8 cellular contexts compared by ENCODE assay signal in the genomic region with DNA sequence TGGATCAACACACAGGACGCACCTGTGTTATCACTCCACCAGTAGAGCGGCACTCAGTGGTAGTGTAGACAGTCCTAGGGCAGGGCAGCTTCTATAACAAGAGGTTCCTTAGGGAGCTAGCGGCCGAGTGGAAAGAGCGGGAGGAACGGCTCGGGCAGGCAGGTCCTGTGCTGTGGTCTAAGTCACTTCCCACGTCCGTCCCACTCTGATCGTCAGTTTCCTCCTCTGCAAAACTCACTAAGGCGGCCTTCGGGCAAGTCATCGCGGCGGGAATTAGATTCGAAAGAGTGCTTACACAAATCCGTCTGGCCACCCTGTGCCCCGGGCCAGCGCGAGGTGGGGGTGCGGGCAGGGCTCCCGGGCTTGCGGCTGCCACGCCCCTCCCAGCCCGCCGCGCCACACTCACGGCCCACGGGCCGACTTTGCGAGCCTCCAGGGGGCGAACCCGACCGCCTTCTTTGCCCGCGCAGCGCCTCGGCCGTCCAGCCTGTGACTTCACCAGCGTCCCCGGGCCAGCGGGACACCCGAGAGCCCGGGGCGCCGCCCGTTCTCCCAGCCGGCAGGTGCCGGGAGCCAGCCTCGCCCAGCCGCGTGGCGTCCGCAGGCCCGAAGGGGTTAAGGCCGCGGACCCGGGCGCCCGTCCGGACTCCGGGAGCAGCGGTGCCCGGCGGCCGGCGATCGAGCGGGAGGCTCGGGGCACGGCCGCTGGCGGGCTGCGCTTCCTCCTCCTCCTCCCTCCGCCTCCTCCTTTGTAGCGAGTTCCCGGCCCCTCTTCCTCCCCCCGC. TPM values are rescaled to one million over a fixed set of nuclear protein-coding genes. Genes with fewer than 3 reads are reported as not detected.
DNase-seq lines count a peak whose midpoint lies in the region; ATAC-seq and TF ChIP-seq lines count a peak whose summit lies in the region.

No MANE protein-coding gene starts in this region.

- no peak overlapping the region for H3K27ac Mint-ChIP-seq in activated CD8-positive, alpha-beta T cell treated with anti-CD3 and anti-CD28 coated beads for 36 hours

- peak overlapping the region; percentile 78 for H3K18ac ChIP-seq in mesendoderm (ENCODE audit: low read length)

- no peak overlapping the region for H2BK120ac ChIP-seq in mesendoderm (ENCODE audit: low read depth, low read length)

- H3K4me3 ChIP-seq in epithelial cell of proximal tubule (ENCODE audit: low read depth, low read length) (peak overlapping the region; percentile 66), mesendoderm (ENCODE audit: low read length) (peak overlapping the region; percentile 38)

- H3K4me1 Mint-ChIP-seq in activated CD8-positive, alpha-beta T cell treated with anti-CD3 and anti-CD28 coated beads for 36 hours (ENCODE audit: low read depth), result peaks cover 6% of the 10 kb centered on the region

- H3K27ac ChIP-seq in mesendoderm (ENCODE audit: low read depth, low read length), result peak overlapping the region; percentile 64

- WGBS in mesendoderm (ENCODE audit: extremely low coverage, insufficient coverage, low lambda C conversion rate), result no CpG with 5 or more reads among the region's 78 CpGs

- DNase-seq in EH (ENCODE audit: low read depth), result peak; percentile 67
- peak; percentile 60 for DNase-seq in NAMALWA (ENCODE audit: low spot score)
- DNase-seq in activated CD8-positive, alpha-beta T cell treated with anti-CD3 and anti-CD28 coated beads for 36 hours, result peak; percentile 28
- DNase-seq in epithelial cell of proximal tubule (ENCODE audit: low read depth), result no peak
- peak; percentile 56 for DNase-seq in mesendoderm
- DNase-seq in stromal cell of bone marrow (ENCODE audit: low read depth), result peak; percentile 38

- peak overlapping the region; percentile 20 for H3K56ac ChIP-seq in mesendoderm (ENCODE audit: low read length)

- H3K79me1 ChIP-seq in mesendoderm (ENCODE audit: low read length), result no peaks in the 10 kb centered on the region

- H3K79me2 ChIP-seq in mesendoderm (ENCODE audit: control insufficient read depth, insufficient read depth, low read length), result no peaks in the 10 kb centered on the region

- no peaks in the 10 kb centered on the region for H3K36me3 Mint-ChIP-seq in activated CD8-positive, alpha-beta T cell treated with anti-CD3 and anti-CD28 coated beads for 36 hours (ENCODE audit: low read depth)

- CTCF ChIA-PET in activated CD8-positive, alpha-beta T cell treated with anti-CD3 and anti-CD28 coated beads for 36 hours (lab: Charles Lee), result no interaction called here

- H3K4ac ChIP-seq in mesendoderm (ENCODE audit: low read depth, low read length), result peak overlapping the region; percentile 81

- peaks cover 1% of the 10 kb centered on the region for H3K4me1 ChIP-seq in mesendoderm (ENCODE audit: control insufficient read depth, low read depth, low read length)

- H3K9ac ChIP-seq in mesendoderm (ENCODE audit: low read length), result peak overlapping the region; percentile 63

- H2BK15ac ChIP-seq in mesendoderm (replicated peaks; ENCODE audit: low read depth), result no peak overlapping the region

- H3K23ac ChIP-seq in mesendoderm (ENCODE audit: low read length), result no peak overlapping the region

- no peak overlapping the region for H2BK5ac ChIP-seq in mesendoderm (ENCODE audit: low read length)

- no peaks in the 10 kb centered on the region for H3K9me3 Mint-ChIP-seq in activated CD8-positive, alpha-beta T cell treated with anti-CD3 and anti-CD28 coated beads for 36 hours

- POLR2A ChIA-PET in activated CD8-positive, alpha-beta T cell treated with anti-CD3 and anti-CD28 coated beads for 36 hours (lab: Charles Lee), result no interaction called here

- H3K4me3 Mint-ChIP-seq in activated CD8-positive, alpha-beta T cell treated with anti-CD3 and anti-CD28 coated beads for 36 hours, result peak overlapping the region; percentile 61

- no peak overlapping the region for H2AK5ac ChIP-seq in mesendoderm (ENCODE audit: low read length)

- H4K5ac ChIP-seq in mesendoderm (ENCODE audit: low read length), result no peak overlapping the region

- TF ChIP-seq CTCF in activated CD8-positive, alpha-beta T cell treated with anti-CD3 and anti-CD28 coated beads for 36 hours (IDR thresholded peaks at IDR 0.05), result peak; percentile 15
- TF ChIP-seq CTCF in epithelial cell of proximal tubule (conservative IDR thresholded peaks at IDR 0.05; ENCODE audit: low read depth, low read length), result peak; percentile 45

- peak; percentile 50 for ATAC-seq in activated CD8-positive, alpha-beta T cell treated with anti-CD3 and anti-CD28 coated beads for 36 hours
- ATAC-seq in HG03442 (IDR thresholded peaks at IDR 0.05; ENCODE audit: unreplicated experiment) (no peak), HG02981 (IDR thresholded peaks at IDR 0.05; ENCODE audit: unreplicated experiment) (no peak)

- H4K8ac ChIP-seq in mesendoderm (ENCODE audit: low read depth, low read length), result no peak overlapping the region

- H3K27me3 ChIP-seq in mesendoderm (ENCODE audit: insufficient read depth, low read length, poor library complexity), result no peaks in the 10 kb centered on the region

- H3K36me3 ChIP-seq in mesendoderm (ENCODE audit: control insufficient read depth, insufficient read depth, low read length), result no peaks in the 10 kb centered on the region

- peaks cover 45% of the 10 kb centered on the region for H3K27me3 Mint-ChIP-seq in activated CD8-positive, alpha-beta T cell treated with anti-CD3 and anti-CD28 coated beads for 36 hours

- peak overlapping the region; percentile 17 for H3K4me2 ChIP-seq in mesendoderm (ENCODE audit: low read length)

- intact Hi-C loops in activated CD8-positive, alpha-beta T cell treated with anti-CD3 and anti-CD28 coated beads for 36 hours (cut with micrococcal nuclease), result no loop called here

RNA-seq across cellular contexts. Expression of a gene that starts 0.4 kb away (rescaled TPM):
- not detected for total RNA-seq in activated CD8-positive, alpha-beta T cell treated with anti-CD3 and anti-CD28 coated beads for 36 hours
- total RNA-seq in epithelial cell of proximal tubule, result 13.5 and 18.3 TPM in 2 replicates
- polyA plus RNA-seq in mesendoderm (2013, experiment 1 of 2), result 1.9 TPM
- 1.8 TPM for polyA plus RNA-seq in mesendoderm (2013, experiment 2 of 2)

Comparison
In these comparisons a context has a peak if more than half of its experiments do, and no peak if none do; other contexts are left out.
1. RNA of a gene that starts 0.4 kb away (total RNA-seq): 13.5 to 18.3 TPM in epithelial cell of proximal tubule; not detected in activated CD8-positive, alpha-beta T cell treated with anti-CD3 and anti-CD28 coated beads for 36 hours; every median in the first group is over 10 times any median in the second.